1 cellular context compared by ENCODE assay signal in the genomic region with DNA sequence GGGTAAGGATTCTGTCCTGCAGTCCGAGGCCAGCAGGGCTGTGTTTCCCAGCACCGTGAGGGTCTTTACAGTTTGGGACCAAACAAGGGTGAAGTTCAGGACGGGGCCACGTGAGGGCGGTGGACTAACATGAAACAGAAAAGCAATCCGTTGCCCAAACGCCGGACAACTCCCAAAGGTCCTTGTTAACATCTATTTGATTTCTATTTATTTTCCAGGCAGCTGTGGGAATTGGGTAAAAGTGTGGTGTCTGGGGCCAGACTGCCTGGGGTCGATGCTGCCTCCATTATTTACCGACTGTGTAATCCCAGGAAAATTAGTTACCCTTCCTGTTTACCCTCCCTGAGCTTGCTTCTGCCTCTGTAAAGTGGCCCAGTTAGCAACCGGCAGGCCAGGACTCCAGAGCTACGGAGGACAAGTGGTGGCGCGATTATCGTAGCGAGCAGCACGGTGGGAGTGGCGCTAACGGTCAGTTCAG.
TF ChIP-seq lines count a peak whose summit lies in the region.

No MANE protein-coding gene starts in this region.

TF ChIP-seq in HCT116, 20 proteins besides CTCF, POLR2A, EP300 and RAD21 (continued from another document):
- no peak for TF ChIP-seq EZH2phosphoT487 (IDR thresholded peaks at IDR 0.05; ENCODE audit: borderline replicate concordance)
- TF ChIP-seq POLR2AphosphoS5 (IDR thresholded peaks at IDR 0.05; ENCODE audit: low read depth, low read length) = no peak
- TF ChIP-seq, protein P1, sequence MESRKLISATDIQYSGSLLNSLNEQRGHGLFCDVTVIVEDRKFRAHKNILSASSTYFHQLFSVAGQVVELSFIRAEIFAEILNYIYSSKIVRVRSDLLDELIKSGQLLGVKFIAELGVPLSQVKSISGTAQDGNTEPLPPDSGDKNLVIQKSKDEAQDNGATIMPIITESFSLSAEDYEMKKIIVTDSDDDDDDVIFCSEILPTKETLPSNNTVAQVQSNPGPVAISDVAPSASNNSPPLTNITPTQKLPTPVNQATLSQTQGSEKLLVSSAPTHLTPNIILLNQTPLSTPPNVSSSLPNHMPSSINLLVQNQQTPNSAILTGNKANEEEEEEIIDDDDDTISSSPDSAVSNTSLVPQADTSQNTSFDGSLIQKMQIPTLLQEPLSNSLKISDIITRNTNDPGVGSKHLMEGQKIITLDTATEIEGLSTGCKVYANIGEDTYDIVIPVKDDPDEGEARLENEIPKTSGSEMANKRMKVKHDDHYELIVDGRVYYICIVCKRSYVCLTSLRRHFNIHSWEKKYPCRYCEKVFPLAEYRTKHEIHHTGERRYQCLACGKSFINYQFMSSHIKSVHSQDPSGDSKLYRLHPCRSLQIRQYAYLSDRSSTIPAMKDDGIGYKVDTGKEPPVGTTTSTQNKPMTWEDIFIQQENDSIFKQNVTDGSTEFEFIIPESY (IDR thresholded peaks at IDR 0.05; ENCODE audit: extremely low read depth, insufficient replicate concordance, low read length) = no peak
